Comparison of ENCODE assay signal across 15 cellular contexts in the genomic region with DNA sequence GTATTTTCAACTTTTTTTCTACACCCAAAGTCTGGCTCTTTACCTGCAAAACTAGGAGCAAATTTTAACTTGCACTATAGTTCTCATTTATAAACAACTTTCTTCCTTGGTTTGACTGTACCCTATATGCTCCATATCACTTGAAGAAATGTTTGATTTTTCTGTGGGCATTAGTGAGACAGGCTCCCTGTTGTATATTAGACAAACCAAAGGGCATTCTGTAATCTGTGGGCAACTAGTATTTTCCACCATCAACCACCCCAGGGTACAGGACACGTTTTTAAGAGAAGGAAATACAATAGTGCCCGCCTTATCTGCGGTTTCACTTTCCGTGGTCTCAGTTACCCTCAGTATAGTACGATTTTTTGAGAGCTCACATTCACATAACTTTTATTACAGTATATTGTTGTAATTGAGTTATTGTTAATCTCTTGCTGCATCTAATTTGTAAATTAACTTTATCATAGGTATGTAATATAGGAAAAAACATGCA.
"Had no signal": no experiment of that assay in that cellular context is flagged by ENCODE, and none has a peak within 500 bp of the region (broad histone marks: within the 10 kb centered on the region; RNA-seq: fewer than 3 reads in every experiment).

No MANE protein-coding gene starts in this region.

- H3K36me3 ChIP-seq: right atrium auricular region, thoracic aorta had no signal

- ATAC-seq: heart left ventricle; stimulated activated effector memory CD8-positive, alpha-beta T cell treated with anti-CD3 and anti-CD28 coated beads, Interleukin-12 subunit alpha, Interleukin-12 subunit beta, amount 100 ng/mL, for 72 hours had no signal

- H3K27ac Mint-ChIP-seq: stimulated activated effector memory CD8-positive, alpha-beta T cell treated with anti-CD3 and anti-CD28 coated beads, Interleukin-12 subunit alpha, Interleukin-12 subunit beta, amount 100 ng/mL, for 72 hours had no signal

- H3K9me3 ChIP-seq: heart left ventricle, right atrium auricular region, stomach, thoracic aorta, transverse colon had no signal

- H3K27me3 Mint-ChIP-seq: naive B cell had no signal

- H3K27me3 ChIP-seq: heart left ventricle, right atrium auricular region, stomach, transverse colon had no signal

- H3K4me3 ChIP-seq: heart left ventricle, right atrium auricular region, smooth muscle cell, stomach, thoracic aorta, transverse colon had no signal

- H3K4me2 ChIP-seq: smooth muscle cell had no signal

- H3K9me3 Mint-ChIP-seq: naive B cell; stimulated activated effector memory CD8-positive, alpha-beta T cell treated with anti-CD3 and anti-CD28 coated beads, Interleukin-12 subunit alpha, Interleukin-12 subunit beta, amount 100 ng/mL, for 72 hours had no signal

- H3K27ac ChIP-seq: heart left ventricle, right atrium auricular region, stomach, thoracic aorta, transverse colon had no signal

- H3K4me3 Mint-ChIP-seq: naive B cell; stimulated activated effector memory CD8-positive, alpha-beta T cell treated with anti-CD3 and anti-CD28 coated beads, Interleukin-12 subunit alpha, Interleukin-12 subunit beta, amount 100 ng/mL, for 72 hours had no signal

- DNase-seq: foreskin melanocyte; heart left ventricle; hippocampal formation; kidney glomerular epithelial cell; mesendoderm; naive B cell; stimulated activated CD4-positive, alpha-beta T cell treated with anti-CD3 and anti-CD28 coated beads, Interleukin-2, amount 100 ng/mL, for 48 hours; stimulated activated CD8-positive, alpha-beta memory T cell treated with anti-CD3 and anti-CD28 coated beads, Interleukin-4, amount 100 ng/mL, for 48 hours; stomach; substantia nigra; transverse colon had no signal

- H3K4me1 ChIP-seq: right atrium auricular region, transverse colon had no signal
